8 cellular contexts compared by ENCODE assay signal in genomic region chr12:102948941-102949352, GRCh38. TPM values are rescaled to one million over a fixed set of nuclear protein-coding genes. Genes with fewer than 3 reads are reported as not detected.
DNase-seq lines count a peak whose midpoint lies in the region; ATAC-seq and TF ChIP-seq lines count a peak whose summit lies in the region.

No MANE protein-coding gene starts in this region.

- in situ Hi-C loops in GM13976 (cut with MboI; ENCODE audit: low sequenced_read_pairs, unreplicated experiment) = loop anchor here (10.0 kb wide), 1 partner anchor 596 kb away; no protein-coding TSS in a partner anchor

- DNase-seq in AG09309 (ENCODE audit: low read depth) (no peak), GM13976 (ENCODE audit: low spot score) (no peak), NCI-H345 treated with DMSO at 0.1 percent for 48 hours (lab: John Stamatoyannopoulos, UW; ENCODE audit: unreplicated experiment) (peak; percentile 76), activated T-cell treated with anti-CD3 and anti-CD28 coated beads for 24 hours (ENCODE audit: low read depth) (peak; percentile 37), foreskin keratinocyte (no peak), retinal pigment epithelial cell (ENCODE audit: low read depth) (no peak), kidney glomerular epithelial cell (lab: John Stamatoyannopoulos, UW) (no peak)

- no peaks in the 10 kb centered on the region for H3K4me1 ChIP-seq in foreskin keratinocyte

- ATAC-seq in foreskin keratinocyte (no peak), HG02588 (IDR thresholded peaks at IDR 0.05; ENCODE audit: unreplicated experiment) (no peak)

- no peak overlapping the region for H3K4me3 ChIP-seq in AG09309 (ENCODE audit: control insufficient read depth, low read depth, low read length)
- H3K4me3 ChIP-seq in retinal pigment epithelial cell (ENCODE audit: low read length) = no peak overlapping the region

- peak; percentile 84 for TF ChIP-seq CTCF in AG09309 (IDR thresholded peaks at IDR 0.05; ENCODE audit: control insufficient read depth, insufficient read depth, low read depth, low read length, missing control alignments)
- TF ChIP-seq CTCF in GM13976 (IDR thresholded peaks at IDR 0.05; ENCODE audit: borderline replicate concordance, control extremely low read depth, extremely low read depth, insufficient read depth, missing control alignments) = peak; percentile 88
- TF ChIP-seq CTCF in foreskin keratinocyte (conservative IDR thresholded peaks at IDR 0.05) = peak; percentile 75
- peak; percentile 91 for TF ChIP-seq CTCF in retinal pigment epithelial cell (conservative IDR thresholded peaks at IDR 0.05; ENCODE audit: low read depth, low read length)

- peaks cover 53% of the 10 kb centered on the region for H3K27me3 ChIP-seq in foreskin keratinocyte

- H3K27ac ChIP-seq in foreskin keratinocyte = no peak overlapping the region

RNA-seq across cellular contexts. Expression of gene ASCL1, which starts 8.5 kb away (rescaled TPM):
- total RNA-seq in foreskin keratinocyte = not detected in 2 replicates
- polyA plus RNA-seq in foreskin keratinocyte = not detected in 2 replicates

RNA-seq across cellular contexts. Expression of gene PAH, which starts 31.9 kb away (rescaled TPM):
- not detected in 2 replicates for total RNA-seq in foreskin keratinocyte
- polyA plus RNA-seq in foreskin keratinocyte = not detected in 2 replicates

Comparison
In these comparisons a context has a peak if more than half of its experiments do, and no peak if none do; other contexts are left out.
1. DNase-seq: peak in NCI-H345 treated with DMSO at 0.1 percent for 48 hours (single experiment) and activated T-cell treated with anti-CD3 and anti-CD28 coated beads for 24 hours (single experiment); none in AG09309 (single experiment), GM13976 (single experiment), foreskin keratinocyte (0 of 2), retinal pigment epithelial cell (single experiment) and kidney glomerular epithelial cell (single experiment).
2. Peak in every context shown above with its lines, with median percentiles within 50 percentile points of each other: CTCF ChIP-seq.